16 cellular contexts compared by ENCODE assay signal in genomic region chr19:3981373-3981735, GRCh38. TPM values are rescaled to one million over a fixed set of nuclear protein-coding genes. Genes with fewer than 3 reads are reported as not detected.
DNase-seq lines count a peak whose midpoint lies in the region; ATAC-seq, FAIRE-seq and TF ChIP-seq lines count a peak whose summit lies in the region.
"Had no signal": no experiment of that assay in that cellular context is flagged by ENCODE, and none has a peak within 500 bp of the region (broad histone marks: within the 10 kb centered on the region; RNA-seq: fewer than 3 reads in every experiment).

No MANE protein-coding gene starts in this region.

- no TSS peak for BruUV-seq in A673 (replicated peaks; lab: Mats Ljungman, UMichigan)

- POLR2A ChIA-PET in A673 (lab: Charles Lee; ENCODE audit: low non-redundant PET): no interaction called here

- no peaks in the 10 kb centered on the region for H3K27me3 ChIP-seq in A673 (replicated peaks; ENCODE audit: insufficient read depth, low read depth, low read length, poor library complexity)
- H3K27me3 ChIP-seq: Peyer's patch, stomach had no signal

- CTCF ChIA-PET in A673 (lab: Charles Lee): no interaction called here

- no peak; the same call in 1 of the 2 replicates for TF ChIP-seq POLR2A in GM12892 (IDR thresholded peaks at IDR 0.05; ENCODE audit: low read depth, low read length)

- no peak overlapping the region for H3K4me3 ChIP-seq in A673 (ENCODE audit: low read depth, low read length, poor library complexity, severe bottlenecking)
- no peak overlapping the region for H3K4me3 ChIP-seq in mucosa of descending colon
- H3K4me3 ChIP-seq: Peyer's patch had no signal

- no peaks in the 10 kb centered on the region for H3K9me3 ChIP-seq in A673 (ENCODE audit: low read depth, low read length, poor library complexity, severe bottlenecking)
- no peaks in the 10 kb centered on the region for H3K9me3 ChIP-seq in mucosa of descending colon
- H3K9me3 ChIP-seq: Peyer's patch, stomach had no signal

- H3K9me3 Mint-ChIP-seq in activated naive CD8-positive, alpha-beta T cell treated with anti-CD3 and anti-CD28 coated beads for 36 hours: no peaks in the 10 kb centered on the region
- no peaks in the 10 kb centered on the region for H3K9me3 Mint-ChIP-seq in natural killer cell treated with Interleukin-12 subunit alpha and Interleukin-12 subunit beta and Interleukin-15 and Interleukin-18, amount 100 ng/mL, for 72 hours

- H3K36me3 ChIP-seq in A673 (ENCODE audit: insufficient read depth, low read length, poor library complexity, severe bottlenecking) (peaks cover 85% of the 10 kb centered on the region), mucosa of descending colon (ENCODE audit: low read depth) (peaks cover 57% of the 10 kb centered on the region)

- peak overlapping the region; percentile 77 for H3K27ac Mint-ChIP-seq in activated naive CD8-positive, alpha-beta T cell treated with anti-CD3 and anti-CD28 coated beads for 36 hours
- H3K27ac Mint-ChIP-seq in natural killer cell treated with Interleukin-12 subunit alpha and Interleukin-12 subunit beta and Interleukin-15 and Interleukin-18, amount 100 ng/mL, for 72 hours: no peak overlapping the region

- H3K4me1 ChIP-seq in A673 (ENCODE audit: insufficient read depth, low read length, poor library complexity, severe bottlenecking): peaks cover 31% of the 10 kb centered on the region
- H3K4me1 ChIP-seq in mucosa of descending colon (ENCODE audit: low read depth): peaks cover 17% of the 10 kb centered on the region

- H3K4me1 Mint-ChIP-seq in activated naive CD8-positive, alpha-beta T cell treated with anti-CD3 and anti-CD28 coated beads for 36 hours: peaks cover 41% of the 10 kb centered on the region
- H3K4me1 Mint-ChIP-seq in natural killer cell treated with Interleukin-12 subunit alpha and Interleukin-12 subunit beta and Interleukin-15 and Interleukin-18, amount 100 ng/mL, for 72 hours (ENCODE audit: low read depth in 2 of 2): peaks cover 38% of the 10 kb centered on the region in 2 donors

- H3K27ac ChIP-seq in A673 (ENCODE audit: low read depth, low read length, poor library complexity, severe bottlenecking): peak overlapping the region; percentile 7
- H3K27ac ChIP-seq: Peyer's patch had no signal

- peaks cover 71% of the 10 kb centered on the region for H3K36me3 Mint-ChIP-seq in activated naive CD8-positive, alpha-beta T cell treated with anti-CD3 and anti-CD28 coated beads for 36 hours
- H3K36me3 Mint-ChIP-seq in natural killer cell treated with Interleukin-12 subunit alpha and Interleukin-12 subunit beta and Interleukin-15 and Interleukin-18, amount 100 ng/mL, for 72 hours: peaks cover 16% of the 10 kb centered on the region

- no peak for TF ChIP-seq CTCF in A673 (conservative IDR thresholded peaks at IDR 0.05; ENCODE audit: low read depth, low read length)
- TF ChIP-seq CTCF in mucosa of descending colon (IDR thresholded peaks at IDR 0.05): no peak

- FAIRE-seq in GM12892 (lab: Jason Lieb, UNC): no peak

- peak overlapping the region; percentile 51 for H3K4me3 Mint-ChIP-seq in activated naive CD8-positive, alpha-beta T cell treated with anti-CD3 and anti-CD28 coated beads for 36 hours
- H3K4me3 Mint-ChIP-seq in natural killer cell treated with Interleukin-12 subunit alpha and Interleukin-12 subunit beta and Interleukin-15 and Interleukin-18, amount 100 ng/mL, for 72 hours: peak overlapping the region; percentile 61

- intact Hi-C loops in A673 (cut with micrococcal nuclease; ENCODE audit: unreplicated experiment) (no loop called here), mucosa of descending colon (cut with DNase I, micrococcal nuclease) (no loop called here)

- peaks cover 12% of the 10 kb centered on the region for H3K27me3 Mint-ChIP-seq in activated naive CD8-positive, alpha-beta T cell treated with anti-CD3 and anti-CD28 coated beads for 36 hours
- H3K27me3 Mint-ChIP-seq in natural killer cell treated with Interleukin-12 subunit alpha and Interleukin-12 subunit beta and Interleukin-15 and Interleukin-18, amount 100 ng/mL, for 72 hours: no peaks in the 10 kb centered on the region

- DNase-seq in A673 (ENCODE audit: low spot score) (no peak), GM12892 (ENCODE audit: insufficient read length) (peak; percentile 12), islet precursor cell (no peak), mucosa of descending colon (no peak), GOT3 (lab: John Stamatoyannopoulos, UW) (no peak)
- no peak for DNase-seq in activated naive CD8-positive, alpha-beta T cell treated with anti-CD3 and anti-CD28 coated beads for 36 hours
- no peak for DNase-seq in natural killer cell treated with Interleukin-12 subunit alpha and Interleukin-12 subunit beta and Interleukin-15 and Interleukin-18, amount 100 ng/mL, for 72 hours (ENCODE audit: low spot score)
- DNase-seq: C1 segment of cervical spinal cord; NCI-H1417 treated with DMSO at 0.1 percent for 48 hours; NCI-H446; Peyer's patch; stimulated activated CD4-positive, alpha-beta T cell treated with anti-CD3 and anti-CD28 coated beads, Interleukin-4, amount 100 ng/mL, for 24 hours; stomach; T-helper 2 cell had no signal

- ATAC-seq in natural killer cell treated with Interleukin-12 subunit alpha and Interleukin-12 subunit beta and Interleukin-15 and Interleukin-18, amount 100 ng/mL, for 72 hours: no peak
- ATAC-seq in mucosa of descending colon (no peak), GM21723 (IDR thresholded peaks at IDR 0.05; ENCODE audit: unreplicated experiment) (no peak)

RNA-seq across cellular contexts. Expression of gene EEF2, which starts 3.9 kb away (rescaled TPM):
- total RNA-seq in A673 (2021) (2,701 and 2,706 TPM in 2 replicates), mucosa of descending colon (1,000 to 10,000 TPM; 1,826 to 2,582 (median 2,012) TPM)
- 1,369 TPM for polyA plus RNA-seq in GM12892 (2012; ENCODE audit: missing spikeins)
- 1,000 to 10,000 TPM; 3,340 to 3,392 TPM for total RNA-seq in activated naive CD8-positive, alpha-beta T cell treated with anti-CD3 and anti-CD28 coated beads for 36 hours
- 1,000 to 10,000 TPM; 1,877 to 2,672 TPM for total RNA-seq in natural killer cell treated with Interleukin-12 subunit alpha and Interleukin-12 subunit beta and Interleukin-15 and Interleukin-18, amount 100 ng/mL, for 72 hours

RNA-seq across cellular contexts. Expression of gene DAPK3, which starts 10.5 kb away (rescaled TPM):
- 58.3 and 65.9 TPM in 2 replicates for total RNA-seq in A673 (2021)
- polyA plus RNA-seq in GM12892 (2012; ENCODE audit: missing spikeins): 16.8 TPM
- 10 to 100 TPM; 31.6 to 32.2 TPM for total RNA-seq in activated naive CD8-positive, alpha-beta T cell treated with anti-CD3 and anti-CD28 coated beads for 36 hours
- total RNA-seq in natural killer cell treated with Interleukin-12 subunit alpha and Interleukin-12 subunit beta and Interleukin-15 and Interleukin-18, amount 100 ng/mL, for 72 hours: 10 to 100 TPM; 48.1 to 54.5 TPM
- total RNA-seq in mucosa of descending colon: 100 to 1,000 TPM in 1 of 3 donors, 10 to 100 TPM in 2; 51.3 to 121 (median 56.9) TPM

RNA-seq across cellular contexts. Expression of gene PIAS4, which starts 26.2 kb away (rescaled TPM):
- 48.1 and 59.1 TPM in 2 replicates for total RNA-seq in A673 (2021)
- polyA plus RNA-seq in GM12892 (2012; ENCODE audit: missing spikeins): 11.3 TPM
- 10 to 100 TPM; 24.0 to 26.3 TPM for total RNA-seq in activated naive CD8-positive, alpha-beta T cell treated with anti-CD3 and anti-CD28 coated beads for 36 hours
- 10 to 100 TPM; 39.4 to 58.6 TPM for total RNA-seq in natural killer cell treated with Interleukin-12 subunit alpha and Interleukin-12 subunit beta and Interleukin-15 and Interleukin-18, amount 100 ng/mL, for 72 hours
- 10 to 100 TPM; 27.4 to 44.6 (median 29.5) TPM for total RNA-seq in mucosa of descending colon

RNA-seq across cellular contexts. Expression of gene NMRK2, which starts 48.5 kb away (rescaled TPM):
- total RNA-seq in A673 (2021): not detected in 2 replicates
- 0.61 TPM for polyA plus RNA-seq in GM12892 (2012; ENCODE audit: missing spikeins)
- total RNA-seq in activated naive CD8-positive, alpha-beta T cell treated with anti-CD3 and anti-CD28 coated beads for 36 hours: not detected
- not detected for total RNA-seq in natural killer cell treated with Interleukin-12 subunit alpha and Interleukin-12 subunit beta and Interleukin-15 and Interleukin-18, amount 100 ng/mL, for 72 hours
- under 1 TPM in 1 of 3 donors, not detected in 2; 0.36 TPM for total RNA-seq in mucosa of descending colon
- total RNA-seq: Peyer's patch, pulmonary artery endothelial cell had no signal
